Comparison of ENCODE assay signal across 12 cellular contexts in genomic region chr9:16625831-16626230, GRCh38.
A peak's percentile ranks its signal among the peaks of the same experiment; 100 is the strongest.
DNase-seq lines count a peak whose midpoint lies in the region; ATAC-seq and TF ChIP-seq lines count a peak whose summit lies in the region.
"Had no signal": no experiment of that assay in that cellular context is flagged by ENCODE, and none has a peak within 500 bp of the region (broad histone marks: within the 10 kb centered on the region; RNA-seq: fewer than 3 reads in every experiment).

No MANE protein-coding gene starts in this region.

- in situ Hi-C loops in gastrocnemius medialis (cut with MboI; ENCODE audit: low sequenced_read_pairs in 4 of 4) = loop anchor here in 1 of 4 donors (10.0 kb wide), 1 partner anchor 239 kb away; no protein-coding TSS in a partner anchor

- intact Hi-C loops in gastrocnemius medialis (cut with DNase I; ENCODE audit: low total_unique reads) = loop anchor here (5.0 kb wide), 1 partner anchor 101 kb away; no protein-coding TSS in a partner anchor

- H3K4me3 Mint-ChIP-seq in GM23338 = no peak overlapping the region
- H3K4me3 Mint-ChIP-seq: T-helper 2 cell treated with Interferon-gamma antibody and Interleukin-4, amounts not matched to agents 5 μg/mL and 100 μg/mL, for 36 hours had no signal

- peaks cover 13% of the 10 kb centered on the region for H3K79me2 ChIP-seq in GM23338 (replicated peaks; ENCODE audit: insufficient read depth)

- H3K27ac ChIP-seq in GM23338 (ENCODE audit: low read depth) (peak overlapping the region; percentile 48), gastrocnemius medialis (peak overlapping the region; percentile 72 to 80 (median 79))

- no peak for TF ChIP-seq CTCF in GM23338 (conservative IDR thresholded peaks at IDR 0.05; ENCODE audit: low read depth in 2 of 2)
- no peak for TF ChIP-seq CTCF in gastrocnemius medialis (IDR thresholded peaks at IDR 0.05 in 4 of 5, conservative IDR thresholded peaks at IDR 0.05 in 1 of 5)

- TF ChIP-seq POLR2A in gastrocnemius medialis (IDR thresholded peaks at IDR 0.05) = no peak

- ATAC-seq in GM23338 (peak; percentile 8; the same call in 1 of the 3 replicates), SK-N-SH treated with all-trans-retinoic acid at 6 μM for 48 hours (peak; percentile 12), gastrocnemius medialis (no peak), GM18519 (IDR thresholded peaks at IDR 0.05; ENCODE audit: low FRiP score, unreplicated experiment) (no peak), HG03460 (IDR thresholded peaks at IDR 0.05; ENCODE audit: unreplicated experiment) (no peak)

- H3K4me1 ChIP-seq in GM23338 (ENCODE audit: insufficient read depth) = peaks cover 45% of the 10 kb centered on the region
- H3K4me1 ChIP-seq in gastrocnemius medialis = peaks cover 22 to 44% of the 10 kb centered on the region in 2 donors

- H4K20me1 ChIP-seq in GM23338 (replicated peaks; ENCODE audit: insufficient read depth) = no peaks in the 10 kb centered on the region

- DNase-seq in GM23338 (ENCODE audit: low spot score) (peak; percentile 26), hepatic stellate cell (ENCODE audit: low spot score) (peak; percentile 4), gastrocnemius medialis (no peak), LoVo (ENCODE audit: low spot score) (no peak), NCI-H524 (lab: John Stamatoyannopoulos, UW) (no peak)
- DNase-seq: amygdala, mammary epithelial cell, MG63 had no signal

- no peak overlapping the region for H2AFZ ChIP-seq in GM23338

- no peaks in the 10 kb centered on the region for H3F3A ChIP-seq in GM23338 (replicated peaks; ENCODE audit: low read depth)

- no peaks in the 10 kb centered on the region for H3K9me3 Mint-ChIP-seq in GM23338

- no peaks in the 10 kb centered on the region for H3K27me3 ChIP-seq in GM23338 (ENCODE audit: insufficient read depth)
- no peaks in the 10 kb centered on the region for H3K27me3 ChIP-seq in gastrocnemius medialis
- H3K27me3 ChIP-seq: MG63 had no signal

- no peak overlapping the region for H3K4me3 ChIP-seq in GM23338
- H3K4me3 ChIP-seq in gastrocnemius medialis = no peak overlapping the region
- H3K4me3 ChIP-seq: MG63 had no signal

- H3K36me3 ChIP-seq in GM23338 (ENCODE audit: insufficient read depth) (no peaks in the 10 kb centered on the region), gastrocnemius medialis (no peaks in the 10 kb centered on the region)
- H3K36me3 ChIP-seq: MG63 had no signal

- H3K27ac Mint-ChIP-seq in GM23338 = peak overlapping the region; percentile 90
- H3K27ac Mint-ChIP-seq: T-helper 2 cell treated with Interferon-gamma antibody and Interleukin-4, amounts not matched to agents 5 μg/mL and 100 μg/mL, for 36 hours had no signal

- no peaks in the 10 kb centered on the region for H3K9me3 ChIP-seq in gastrocnemius medialis
- H3K9me3 ChIP-seq: MG63 had no signal

- H3K4me1 Mint-ChIP-seq in GM23338 = peaks cover 70% of the 10 kb centered on the region

- no peaks in the 10 kb centered on the region for H3K27me3 Mint-ChIP-seq in GM23338 (ENCODE audit: insufficient read depth, low read depth, poor library complexity)

- H3K9me2 ChIP-seq in GM23338 (ENCODE audit: insufficient read depth) = no peaks in the 10 kb centered on the region

- peak overlapping the region; percentile 56 for H3K4me2 ChIP-seq in GM23338

- H3K36me3 Mint-ChIP-seq in GM23338 (ENCODE audit: low read depth) = no peaks in the 10 kb centered on the region

TF ChIP-seq in GM23338, 12 proteins besides CTCF, POLR2A, EP300 and RAD21 (continues in another document):
- TF ChIP-seq JUNB (IDR thresholded peaks at IDR 0.05; ENCODE audit: unreplicated experiment) (no peak), EZH2phosphoT487 (IDR thresholded peaks at IDR 0.05; ENCODE audit: unreplicated experiment) (no peak), REST (IDR thresholded peaks at IDR 0.05; ENCODE audit: unreplicated experiment) (no peak), ETS1 (IDR thresholded peaks at IDR 0.05) (no peak), EZH2 (IDR thresholded peaks at IDR 0.05; ENCODE audit: low read depth, unreplicated experiment) (no peak), POLR2AphosphoS5 (IDR thresholded peaks at IDR 0.05; ENCODE audit: low read depth) (no peak)

TF ChIP-seq in SK-N-SH treated with all-trans-retinoic acid at 6 μM for 48 hours, 23 proteins besides CTCF, POLR2A, EP300 and RAD21:
- TF ChIP-seq POU6F1 (CRISPR knock-in tag; IDR thresholded peaks at IDR 0.05; ENCODE audit: borderline replicate concordance, low read depth) = no peak
- 0 out of 2 replicates have a peak, but pooled peaks have one; percentile 8 for TF ChIP-seq SNAI2 (CRISPR knock-in tag; IDR thresholded peaks at IDR 0.05)

Comparison
In these comparisons a context has a peak if more than half of its experiments do, and no peak if none do; other contexts are left out.
1. ATAC-seq: peak in GM23338 (single experiment) and SK-N-SH treated with all-trans-retinoic acid at 6 μM for 48 hours (single experiment); none in gastrocnemius medialis (0 of 2), GM18519 (single experiment) and HG03460 (single experiment).
2. DNase-seq: peak in GM23338 (single experiment) and hepatic stellate cell (single experiment); none in gastrocnemius medialis (0 of 2), LoVo (single experiment) and NCI-H524 (0 of 2).